15 cellular contexts compared by ENCODE assay signal in the genomic region with DNA sequence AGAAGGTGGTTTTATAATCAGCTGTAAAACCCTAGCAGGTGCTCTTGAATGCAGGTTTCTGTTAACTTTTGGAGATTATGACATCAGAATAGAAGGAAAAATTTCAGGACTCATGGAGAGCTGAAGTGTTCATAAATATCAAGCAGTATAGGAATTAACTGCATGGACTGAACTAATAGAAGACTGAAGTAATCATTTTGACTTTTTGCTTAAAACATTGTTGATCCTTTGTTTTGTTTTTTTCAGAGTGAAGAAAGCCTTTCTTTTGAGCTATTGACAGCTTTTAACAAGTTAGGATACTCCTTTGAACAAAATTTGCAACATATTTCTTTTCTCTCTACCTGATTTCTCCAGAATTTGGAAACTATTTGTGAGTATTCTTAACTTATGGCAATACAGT.
DNase-seq lines count a peak whose midpoint lies in the region; ATAC-seq, FAIRE-seq and TF ChIP-seq lines count a peak whose summit lies in the region.
"Had no signal": no experiment of that assay in that cellular context is flagged by ENCODE, and none has a peak within 500 bp of the region (broad histone marks: within the 10 kb centered on the region; RNA-seq: fewer than 3 reads in every experiment).

No MANE protein-coding gene starts in this region.

- no peak overlapping the region for H4K5ac ChIP-seq in H1 (ENCODE audit: insufficient read length, low read depth, low read length)

- DNase-seq in GM23338 (ENCODE audit: low spot score): peak; percentile 45
- DNase-seq in NAMALWA (ENCODE audit: low spot score): peak; percentile 20
- DNase-seq in H1 (ENCODE audit: low read depth in 1 of 2, low spot score in 2 of 2): no peak
- peak; percentile 2 for DNase-seq in myocyte (ENCODE audit: low read depth)
- no peak for DNase-seq in CD8-positive, alpha-beta T cell
- no peak for DNase-seq in activated CD8-positive, alpha-beta memory T cell treated with anti-CD3 and anti-CD28 coated beads, Interleukin-2, amount 10 ng/mL, durations not matched to agents 7 days and 5 days
- DNase-seq in RKO (ENCODE audit: low spot score): no peak
- DNase-seq: CD8-positive, alpha-beta memory T cell; COR-L47; GOT3; H9 had no signal

- H3K14ac ChIP-seq in H1 (ENCODE audit: insufficient read length): no peak overlapping the region

- no peak for TF ChIP-seq RAD21 in H1 (IDR thresholded peaks at IDR 0.05 in 1 of 2, conservative IDR thresholded peaks at IDR 0.05 in 1 of 2; ENCODE audit: low read depth in 2 of 2, low read length in 2 of 2)

- no peak overlapping the region for H3K27ac Mint-ChIP-seq in GM23338
- H3K27ac Mint-ChIP-seq in CD8-positive, alpha-beta T cell: no peak overlapping the region
- H3K27ac Mint-ChIP-seq in activated CD8-positive, alpha-beta memory T cell treated with anti-CD3 and anti-CD28 coated beads, Interleukin-2, amount 10 ng/mL, durations not matched to agents 7 days and 5 days: no peak overlapping the region
- H3K27ac Mint-ChIP-seq: B cell; CD8-positive, alpha-beta memory T cell; H9 had no signal

- H3K4me3 ChIP-seq in GM23338 (no peak overlapping the region), H1 (ENCODE audit: extremely low read depth in 1 of 4, insufficient read depth in 2 of 4, low read depth in 3 of 4, low read length in 4 of 4) (peak overlapping the region in 1 of 4 experiments; percentile 21; a peak in 1 of 8 replicates)
- no peak overlapping the region for H3K4me3 ChIP-seq in CD8-positive, alpha-beta T cell (ENCODE audit: low read depth, low read length)
- H3K4me3 ChIP-seq: BLaER1 treated with 17β-estradiol and CSF1 and Interleukin-3, amounts not matched to agents 10 nM and 100 nM had no signal

- no peak overlapping the region for H2BK120ac ChIP-seq in H1 (replicated peaks; ENCODE audit: low read depth, low read length)

- no peaks in the 10 kb centered on the region for H3K9me2 ChIP-seq in GM23338 (ENCODE audit: insufficient read depth)

- POLR2A ChIA-PET in H1 (lab: Charles Lee; ENCODE audit: partially characterized antibody): interaction anchor here (0.9 to 1.0 kb wide), 2 partner anchors 12 to 73 kb away, joined by 3 read pairs; no protein-coding TSS in a partner anchor
- POLR2A ChIA-PET in CD8-positive, alpha-beta T cell (lab: Charles Lee): interaction anchor here (0.6 kb wide), 1 partner anchor 1258 kb away, joined by 3 read pairs; no protein-coding TSS in a partner anchor

- H3K4me2 ChIP-seq in GM23338 (no peak overlapping the region), H1 (ENCODE audit: insufficient read depth in 1 of 2, low read depth in 2 of 2, low read length in 2 of 2) (no peak overlapping the region)
- H3K4me2 ChIP-seq: BLaER1 treated with 17β-estradiol and CSF1 and Interleukin-3, amounts not matched to agents 10 nM and 100 nM had no signal

- H3K4me3 Mint-ChIP-seq in GM23338: no peak overlapping the region
- H3K4me3 Mint-ChIP-seq in CD8-positive, alpha-beta T cell: no peak overlapping the region
- H3K4me3 Mint-ChIP-seq in activated CD8-positive, alpha-beta memory T cell treated with anti-CD3 and anti-CD28 coated beads, Interleukin-2, amount 10 ng/mL, durations not matched to agents 7 days and 5 days: no peak overlapping the region
- H3K4me3 Mint-ChIP-seq: B cell; CD8-positive, alpha-beta memory T cell; H9 had no signal

- H4K91ac ChIP-seq in H1 (replicated peaks; ENCODE audit: insufficient read length, low read length): no peak overlapping the region

- no peak overlapping the region for H4K8ac ChIP-seq in H1 (ENCODE audit: extremely low read depth, insufficient read depth, low read length)

- FAIRE-seq in H1 (lab: Jason Lieb, UNC): no peak
- FAIRE-seq: G401.6, GM12891 had no signal

- H2BK5ac ChIP-seq in H1 (ENCODE audit: low read depth, low read length): no peak overlapping the region

- H3K79me2 ChIP-seq in GM23338 (replicated peaks; ENCODE audit: insufficient read depth): peaks cover 14% of the 10 kb centered on the region
- no peaks in the 10 kb centered on the region for H3K79me2 ChIP-seq in H1 (ENCODE audit: control insufficient read depth in 1 of 2, insufficient read depth in 2 of 2, low read length in 2 of 2)

- no peak overlapping the region for H2AK5ac ChIP-seq in H1 (ENCODE audit: low read depth, low read length)

- H4K20me1 ChIP-seq in GM23338 (replicated peaks; ENCODE audit: insufficient read depth): no peaks in the 10 kb centered on the region
- no peaks in the 10 kb centered on the region for H4K20me1 ChIP-seq in H1 (replicated peaks in 1 of 2; ENCODE audit: control insufficient read depth in 1 of 2, insufficient read depth in 2 of 2, low read length in 2 of 2)
- H4K20me1 ChIP-seq: BLaER1 treated with 17β-estradiol and CSF1 and Interleukin-3, amounts not matched to agents 10 nM and 100 nM had no signal

- H3K27ac ChIP-seq in GM23338 (ENCODE audit: low read depth) (no peak overlapping the region), H1 (ENCODE audit: low read depth, low read length) (no peak overlapping the region)
- no peak overlapping the region for H3K27ac ChIP-seq in CD8-positive, alpha-beta T cell (ENCODE audit: low read depth, low read length)
- H3K27ac ChIP-seq: BLaER1 treated with 17β-estradiol and CSF1 and Interleukin-3, amounts not matched to agents 10 nM and 100 nM had no signal

- no peaks in the 10 kb centered on the region for H3F3A ChIP-seq in GM23338 (replicated peaks; ENCODE audit: low read depth)

- H3K27me3 Mint-ChIP-seq in GM23338 (ENCODE audit: insufficient read depth, low read depth, poor library complexity): no peaks in the 10 kb centered on the region
- H3K27me3 Mint-ChIP-seq in CD8-positive, alpha-beta T cell (ENCODE audit: low read depth): no peaks in the 10 kb centered on the region
- H3K27me3 Mint-ChIP-seq in activated CD8-positive, alpha-beta memory T cell treated with anti-CD3 and anti-CD28 coated beads, Interleukin-2, amount 10 ng/mL, durations not matched to agents 7 days and 5 days: no peaks in the 10 kb centered on the region

- H2BK12ac ChIP-seq in H1 (ENCODE audit: low read depth, low read length): no peak overlapping the region

- no peak overlapping the region for H2BK20ac ChIP-seq in H1 (ENCODE audit: low read length)

- TF ChIP-seq POLR2A in H1 (IDR thresholded peaks at IDR 0.05; ENCODE audit: control extremely low read depth in 1 of 2, low read depth in 2 of 2, low read length in 2 of 2): no peak

- no peak for TF ChIP-seq CTCF in GM23338 (conservative IDR thresholded peaks at IDR 0.05; ENCODE audit: low read depth in 2 of 2)
- TF ChIP-seq CTCF in H1 (IDR thresholded peaks at IDR 0.05; ENCODE audit: control extremely low read depth in 1 of 3, insufficient read depth in 1 of 3, low read depth in 1 of 3, low read length in 3 of 3): no peak
- TF ChIP-seq CTCF in CD8-positive, alpha-beta T cell (IDR thresholded peaks at IDR 0.05): no peak

- peaks cover 59% of the 10 kb centered on the region for H3K36me3 Mint-ChIP-seq in GM23338 (ENCODE audit: low read depth)
- H3K36me3 Mint-ChIP-seq in CD8-positive, alpha-beta T cell: peaks cover 2% of the 10 kb centered on the region
- H3K36me3 Mint-ChIP-seq in activated CD8-positive, alpha-beta memory T cell treated with anti-CD3 and anti-CD28 coated beads, Interleukin-2, amount 10 ng/mL, durations not matched to agents 7 days and 5 days: peaks cover 3% of the 10 kb centered on the region

- no peak overlapping the region for H3K56ac ChIP-seq in H1 (replicated peaks; ENCODE audit: insufficient read length, low read depth, low read length)

- no peak overlapping the region for H2BK15ac ChIP-seq in H1 (ENCODE audit: low read length)

- peaks cover 28% of the 10 kb centered on the region in 2 experiments for H3K9me3 ChIP-seq in H1 (ENCODE audit: insufficient read depth in 2 of 2, low read depth in 1 of 2, low read length in 1 of 2)
- no peaks in the 10 kb centered on the region for H3K9me3 ChIP-seq in CD8-positive, alpha-beta T cell (ENCODE audit: low read length)

- CTCF ChIA-PET in H1 (lab: Charles Lee; ENCODE audit: partially characterized antibody): interaction anchor here (1.3 kb wide), 1 partner anchor 11 kb away, joined by 3 read pairs; no protein-coding TSS in a partner anchor
- CTCF ChIA-PET in CD8-positive, alpha-beta T cell (lab: Charles Lee): no interaction called here
- CTCF ChIA-PET in activated CD8-positive, alpha-beta memory T cell treated with anti-CD3 and anti-CD28 coated beads, Interleukin-2, amount 10 ng/mL, durations not matched to agents 7 days and 5 days (lab: Charles Lee): no interaction called here

- H3K79me1 ChIP-seq in H1 (ENCODE audit: low read depth, low read length): no peaks in the 10 kb centered on the region

- H2AFZ ChIP-seq in GM23338: no peak overlapping the region
- no peak overlapping the region for H2AFZ ChIP-seq in H1 (ENCODE audit: low read length)

- no peak for ATAC-seq in GM23338
- no peak for ATAC-seq in CD8-positive, alpha-beta T cell
- no peak for ATAC-seq in activated CD8-positive, alpha-beta memory T cell treated with anti-CD3 and anti-CD28 coated beads, Interleukin-2, amount 10 ng/mL, durations not matched to agents 7 days and 5 days

- H3K36me3 ChIP-seq in GM23338 (ENCODE audit: insufficient read depth) (peaks cover 36% of the 10 kb centered on the region), H1 (ENCODE audit: control insufficient read depth in 2 of 4, insufficient read depth in 4 of 4, low read length in 3 of 4) (peaks cover 0 to 32% (median 13%) of the 10 kb centered on the region in 4 experiments; a peak in 5 of 8 replicates)
- H3K36me3 ChIP-seq in CD8-positive, alpha-beta T cell (ENCODE audit: insufficient read depth, low read length): no peaks in the 10 kb centered on the region
- H3K36me3 ChIP-seq: BLaER1 treated with 17β-estradiol and CSF1 and Interleukin-3, amounts not matched to agents 10 nM and 100 nM had no signal

- H3K4ac ChIP-seq in H1 (replicated peaks; ENCODE audit: insufficient read length, low read depth, low read length): no peak overlapping the region

- H3K23me2 ChIP-seq in H1 (ENCODE audit: low read depth, low read length): no peaks in the 10 kb centered on the region

- H3K23ac ChIP-seq in H1 (ENCODE audit: insufficient read length): no peak overlapping the region

- H3K4me1 ChIP-seq in GM23338 (ENCODE audit: insufficient read depth) (peaks cover 23% of the 10 kb centered on the region), H1 (replicated peaks in 1 of 4; ENCODE audit: control insufficient read depth in 3 of 4, insufficient read depth in 4 of 4, low read length in 3 of 4) (peaks cover 0 to 11% (median 6%) of the 10 kb centered on the region in 4 experiments; a peak in 4 of 7 replicates)
- no peaks in the 10 kb centered on the region for H3K4me1 ChIP-seq in CD8-positive, alpha-beta T cell (ENCODE audit: insufficient read depth, low read length)
- H3K4me1 ChIP-seq: BLaER1 treated with 17β-estradiol and CSF1 and Interleukin-3, amounts not matched to agents 10 nM and 100 nM had no signal

- H3K9me3 Mint-ChIP-seq in GM23338: peaks cover 57% of the 10 kb centered on the region
- peaks cover 8% of the 10 kb centered on the region for H3K9me3 Mint-ChIP-seq in CD8-positive, alpha-beta T cell
- H3K9me3 Mint-ChIP-seq in activated CD8-positive, alpha-beta memory T cell treated with anti-CD3 and anti-CD28 coated beads, Interleukin-2, amount 10 ng/mL, durations not matched to agents 7 days and 5 days (ENCODE audit: low read depth): peaks cover 7% of the 10 kb centered on the region

- intact Hi-C loops in CD8-positive, alpha-beta T cell (cut with DNase I, micrococcal nuclease): no loop called here

- H3K18ac ChIP-seq in H1 (ENCODE audit: extremely low read depth, low read length): no peak overlapping the region

- peaks cover 21% of the 10 kb centered on the region for H3K4me1 Mint-ChIP-seq in GM23338
- H3K4me1 Mint-ChIP-seq in CD8-positive, alpha-beta T cell (ENCODE audit: low read depth): no peaks in the 10 kb centered on the region
- no peaks in the 10 kb centered on the region for H3K4me1 Mint-ChIP-seq in activated CD8-positive, alpha-beta memory T cell treated with anti-CD3 and anti-CD28 coated beads, Interleukin-2, amount 10 ng/mL, durations not matched to agents 7 days and 5 days
- H3K4me1 Mint-ChIP-seq: B cell; CD8-positive, alpha-beta memory T cell had no signal

- no peak overlapping the region for H3K9ac ChIP-seq in H1 (replicated peaks in 1 of 4; ENCODE audit: extremely low read depth in 1 of 4, low read depth in 3 of 4, low read length in 3 of 4)
- H3K9ac ChIP-seq: BLaER1 treated with 17β-estradiol and CSF1 and Interleukin-3, amounts not matched to agents 10 nM and 100 nM had no signal

- no peak for TF ChIP-seq EP300 in H1 (IDR thresholded peaks at IDR 0.05; ENCODE audit: borderline replicate concordance in 1 of 2, low read depth in 2 of 2, low read length in 2 of 2)

- H3K27me3 ChIP-seq in GM23338 (ENCODE audit: insufficient read depth) (no peaks in the 10 kb centered on the region), H1 (replicated peaks in 1 of 4; ENCODE audit: control insufficient read depth in 3 of 4, extremely low read depth in 1 of 4, insufficient read depth in 3 of 4, low read length in 3 of 4) (no peaks in the 10 kb centered on the region)
- H3K27me3 ChIP-seq in CD8-positive, alpha-beta T cell (ENCODE audit: insufficient read depth, low read length): no peaks in the 10 kb centered on the region
- H3K27me3 ChIP-seq: BLaER1 treated with 17β-estradiol and CSF1 and Interleukin-3, amounts not matched to agents 10 nM and 100 nM had no signal

Comparison
In these comparisons a context has a peak if more than half of its experiments do, and no peak if none do; other contexts are left out.
1. DNase-seq: peak in GM23338 (single experiment), NAMALWA (single experiment) and myocyte (single experiment); none in H1 (0 of 2), CD8-positive, alpha-beta T cell (0 of 7), activated CD8-positive, alpha-beta memory T cell treated with anti-CD3 and anti-CD28 coated beads, Interleukin-2, amount 10 ng/mL, durations not matched to agents 7 days and 5 days (single experiment) and RKO (single experiment).